In genomic region chr14:74917200-74917543, GRCh38 we compare ENCODE assay signal across 25 cellular contexts. TPM values are rescaled to one million over a fixed set of nuclear protein-coding genes. Genes with fewer than 3 reads are reported as not detected.
DNase-seq lines count a peak whose midpoint lies in the region; ATAC-seq and TF ChIP-seq lines count a peak whose summit lies in the region.
"Had no signal": no experiment of that assay in that cellular context is flagged by ENCODE, and none has a peak within 500 bp of the region (broad histone marks: within the 10 kb centered on the region; RNA-seq: fewer than 3 reads in every experiment).

No MANE protein-coding gene starts in this region.

- POLR2A ChIA-PET in MCF 10A (lab: Yijun Ruan, JAX) (interaction anchor here (0.6 to 1.7 kb wide), 3 partner anchors 12 to 607 kb away, joined by 3 read pairs; no protein-coding TSS in a partner anchor), OCI-LY7 (lab: Charles Lee) (interaction anchor here (0.6 to 0.8 kb wide), 2 partner anchors 13 to 575 kb away, joined by 3 to 4 read pairs; no protein-coding TSS in a partner anchor)

- peaks cover 6% of the 10 kb centered on the region for H3K4me1 Mint-ChIP-seq in MCF 10A (ENCODE audit: insufficient read depth, unreplicated experiment)
- H3K4me1 Mint-ChIP-seq: B cell, natural killer cell had no signal

- H4K20me1 ChIP-seq in OCI-LY7 (ENCODE audit: insufficient read depth, low read length) = no peaks in the 10 kb centered on the region

- ATAC-seq in left ventricle myocardium superior = peak; percentile 9
- ATAC-seq: activated CD4-positive, CD25-positive, alpha-beta regulatory T cell treated with anti-CD3 and anti-CD28 coated beads, Interleukin-2, amount 50 U/mL, for 24 hours; activated CD8-positive, alpha-beta T cell treated with anti-CD3 and anti-CD28 coated beads, Interleukin-2, amount 10 ng/mL, durations not matched to agents 7 days and 5 days; activated naive CD4-positive, alpha-beta T cell treated with anti-CD3 and anti-CD28 coated beads, Interleukin-2, amount 50 U/mL, for 72 hours; natural killer cell had no signal

- no peak overlapping the region for H3K4me3 Mint-ChIP-seq in MCF 10A (ENCODE audit: unreplicated experiment)
- H3K4me3 Mint-ChIP-seq: activated CD8-positive, alpha-beta T cell treated with anti-CD3 and anti-CD28 coated beads, Interleukin-2, amount 10 ng/mL, durations not matched to agents 7 days and 5 days; B cell; natural killer cell had no signal

- H3K9me3 Mint-ChIP-seq in MCF 10A (ENCODE audit: unreplicated experiment) = no peaks in the 10 kb centered on the region
- H3K9me3 Mint-ChIP-seq: activated naive CD4-positive, alpha-beta T cell treated with anti-CD3 and anti-CD28 coated beads, Interleukin-2, amount 50 U/mL, for 72 hours; natural killer cell had no signal

- CTCF ChIA-PET in MCF 10A (lab: Yijun Ruan, JAX) = interaction anchor here (1.0 to 1.2 kb wide), 7 partner anchors 11 to 387 kb away, joined by 3 to 7 read pairs (median 3); no protein-coding TSS in a partner anchor
- CTCF ChIA-PET in OCI-LY7 (lab: Charles Lee; ENCODE audit: unreplicated experiment) = interaction anchor here (0.5 kb wide), 1 partner anchor 39 kb away, joined by 3 read pairs; no protein-coding TSS in a partner anchor

- BruUV-seq in MCF 10A (replicated peaks; lab: Mats Ljungman, UMichigan) (no TSS peak), OCI-LY7 (replicated peaks; lab: Mats Ljungman, UMichigan) (no TSS peak)

- TF ChIP-seq POLR2A in breast epithelium (IDR thresholded peaks at IDR 0.05) = no peak

- H3K9me2 ChIP-seq in OCI-LY7 (ENCODE audit: insufficient read depth, low read length) = no peaks in the 10 kb centered on the region

- H3K27me3 ChIP-seq in breast epithelium = no peaks in the 10 kb centered on the region
- H3K27me3 ChIP-seq: colonic mucosa, SJSA1 had no signal

- H3K4me1 ChIP-seq in breast epithelium (peaks cover 6 to 19% of the 10 kb centered on the region in 2 donors), OCI-LY7 (ENCODE audit: insufficient read depth, low read length, poor library complexity, severe bottlenecking) (peaks cover 1% of the 10 kb centered on the region)
- H3K4me1 ChIP-seq: colonic mucosa, SJSA1 had no signal

- H3K79me2 ChIP-seq in OCI-LY7 (ENCODE audit: insufficient read depth, low read depth, low read length) = no peaks in the 10 kb centered on the region

- H2AFZ ChIP-seq in OCI-LY7 (ENCODE audit: low read length) = no peak overlapping the region

- H3K27ac Mint-ChIP-seq in MCF 10A (ENCODE audit: low read depth, unreplicated experiment) = no peak overlapping the region
- H3K27ac Mint-ChIP-seq: activated CD8-positive, alpha-beta T cell treated with anti-CD3 and anti-CD28 coated beads, Interleukin-2, amount 10 ng/mL, durations not matched to agents 7 days and 5 days; activated naive CD4-positive, alpha-beta T cell treated with anti-CD3 and anti-CD28 coated beads, Interleukin-2, amount 50 U/mL, for 72 hours; B cell; natural killer cell; progenitor cell of endocrine pancreas had no signal

- H3K27ac ChIP-seq in breast epithelium (peak overlapping the region; percentile 68 to 76), skin epidermis (peak overlapping the region in 14 of 21 experiments; percentile 6 to 76 (median 52)), OCI-LY7 (ENCODE audit: low read depth, low read length, poor library complexity, severe bottlenecking) (no peak overlapping the region)
- H3K27ac ChIP-seq: colonic mucosa, SJSA1 had no signal

- DNase-seq in breast epithelium (ENCODE audit: low spot score in 2 of 2) (no peak), MCF 10A (ENCODE audit: unreplicated experiment) (no peak), left ventricle myocardium superior (no peak), NCI-H1417 treated with DMSO at 0.1 percent for 48 hours (lab: John Stamatoyannopoulos, UW) (no peak), HPDE6-E6E7 (ENCODE audit: extremely low spot score) (no peak), OCI-LY7 (ENCODE audit: low spot score) (no peak), NOMO-1 (lab: John Stamatoyannopoulos, UW; ENCODE audit: unreplicated experiment in 2 of 2) (no peak)
- DNase-seq: 8988T; activated CD8-positive, alpha-beta T cell treated with anti-CD3 and anti-CD28 coated beads, Interleukin-2, amount 10 ng/mL, durations not matched to agents 7 days and 5 days; activated T-cell treated with anti-CD3 and anti-CD28 coated beads, Interleukin-2, amount 50 U/mL, for 48 hours; colonic mucosa; mesendoderm; natural killer cell; NCI-H1417; NCI-H748 treated with DMSO at 0.1 percent for 48 hours; stimulated activated CD4-positive, alpha-beta T cell treated with anti-CD3 and anti-CD28 coated beads, Interleukin-12 subunit alpha, Interleukin-12 subunit beta, amount 100 ng/mL, for 4 hours had no signal

- TF ChIP-seq CTCF in breast epithelium (IDR thresholded peaks at IDR 0.05) (no peak), MCF 10A (IDR thresholded peaks at IDR 0.05; ENCODE audit: unreplicated experiment) (no peak), OCI-LY7 (conservative IDR thresholded peaks at IDR 0.05; ENCODE audit: low read length) (no peak)

- H3K9me3 ChIP-seq in breast epithelium (no peaks in the 10 kb centered on the region), OCI-LY7 (ENCODE audit: low read length) (no peaks in the 10 kb centered on the region)
- H3K9me3 ChIP-seq: colonic mucosa, SJSA1 had no signal

- no peak overlapping the region for H3K4me2 ChIP-seq in OCI-LY7 (ENCODE audit: low read length)

- H3K36me3 Mint-ChIP-seq in MCF 10A (ENCODE audit: insufficient read depth, unreplicated experiment) = no peaks in the 10 kb centered on the region
- H3K36me3 Mint-ChIP-seq: activated naive CD4-positive, alpha-beta T cell treated with anti-CD3 and anti-CD28 coated beads, Interleukin-2, amount 50 U/mL, for 72 hours; natural killer cell had no signal

- intact Hi-C loops in breast epithelium (cut with DNase I; ENCODE audit: low total_unique reads) = loop anchor here (10.0 kb wide), 1 partner anchor 168 kb away; no protein-coding TSS in a partner anchor
- intact Hi-C loops in MCF 10A (cut with micrococcal nuclease) = no loop called here
- intact Hi-C loops in left ventricle myocardium superior (cut with micrococcal nuclease) = loop anchor here (10.0 kb wide), 1 partner anchor 168 kb away; no protein-coding TSS in a partner anchor
- intact Hi-C loops in OCI-LY7 (cut with micrococcal nuclease; ENCODE audit: unreplicated experiment) = no loop called here

- no peaks in the 10 kb centered on the region for H3K27me3 Mint-ChIP-seq in MCF 10A (ENCODE audit: insufficient read depth, unreplicated experiment)
- H3K27me3 Mint-ChIP-seq: B cell had no signal

- H3K4me3 ChIP-seq in breast epithelium (no peak overlapping the region), skin epidermis (no peak overlapping the region), OCI-LY7 (ENCODE audit: low read depth, low read length, poor library complexity, severe bottlenecking) (no peak overlapping the region)
- H3K4me3 ChIP-seq: colonic mucosa, SJSA1 had no signal

- H3K36me3 ChIP-seq in breast epithelium = no peaks in the 10 kb centered on the region
- no peaks in the 10 kb centered on the region for H3K36me3 ChIP-seq in OCI-LY7 (ENCODE audit: insufficient read depth, low read length)
- H3K36me3 ChIP-seq: colonic mucosa, SJSA1 had no signal

RNA-seq across cellular contexts. Expression of gene RPS6KL1, which starts 5.9 kb away (rescaled TPM):
- total RNA-seq in breast epithelium = 1 to 10 TPM; 2.9 to 5.6 (median 3.3) TPM
- total RNA-seq in MCF 10A (2022) = 8.8 and 12.3 TPM in 2 replicates
- 18.6 TPM for total RNA-seq in left ventricle myocardium superior
- total RNA-seq in OCI-LY7 (2014; rRNA removed; shearing (Covaris generic)) = 6.1 and 11.3 TPM in 2 replicates
- total RNA-seq in OCI-LY7 (2022) = 14.0 and 15.3 TPM in 2 replicates
- total RNA-seq: SJSA1 had no signal

RNA-seq across cellular contexts. Expression of gene DLST, which starts 35.5 kb away (rescaled TPM):
- 100 to 1,000 TPM in 1 of 3 donors, 10 to 100 TPM in 2; 73.4 to 104 (median 76.1) TPM for total RNA-seq in breast epithelium
- total RNA-seq in MCF 10A (2022) = 114 and 139 TPM in 2 replicates
- 241 TPM for total RNA-seq in left ventricle myocardium superior
- total RNA-seq in OCI-LY7 (2014; rRNA removed; shearing (Covaris generic)) = 70.2 and 74.4 TPM in 2 replicates
- total RNA-seq in OCI-LY7 (2022) = 95.1 and 95.7 TPM in 2 replicates

RNA-seq across cellular contexts. Expression of gene PGF, which starts 38.2 kb away (rescaled TPM):
- total RNA-seq in breast epithelium = 10 to 100 TPM in 1 of 3 donors, 1 to 10 TPM in 2; 3.7 to 17.9 (median 8.2) TPM
- total RNA-seq in MCF 10A (2022) = 1.3 and 2.1 TPM in 2 replicates
- 4.9 TPM for total RNA-seq in left ventricle myocardium superior
- 0.09 and 0.13 TPM in 2 replicates for total RNA-seq in OCI-LY7 (2014; rRNA removed; shearing (Covaris generic))
- total RNA-seq in OCI-LY7 (2022) = 0.19 TPM in 1 of 2 replicates, not detected in the other

RNA-seq across cellular contexts. Expression of gene PROX2, which starts 41.2 kb away (rescaled TPM):
- not detected for total RNA-seq in breast epithelium
- not detected in 2 replicates for total RNA-seq in MCF 10A (2022)
- not detected for total RNA-seq in left ventricle myocardium superior
- total RNA-seq in OCI-LY7 (2014; rRNA removed; shearing (Covaris generic)) = 0.35 and 0.51 TPM in 2 replicates
- total RNA-seq in OCI-LY7 (2022) = 0.74 and 0.76 TPM in 2 replicates
- total RNA-seq: colonic mucosa, fibroblast of villous mesenchyme, kidney, progenitor cell of endocrine pancreas, SJSA1, temporal lobe had no signal

Comparison
In these comparisons a context has a peak if more than half of its experiments do, and no peak if none do; other contexts are left out.
1. intact Hi-C loops: an anchor here in breast epithelium (10.0 kb wide) and left ventricle myocardium superior (10.0 kb wide); none called in MCF 10A and OCI-LY7.